25 cellular contexts compared by ENCODE assay signal in the genomic region with DNA sequence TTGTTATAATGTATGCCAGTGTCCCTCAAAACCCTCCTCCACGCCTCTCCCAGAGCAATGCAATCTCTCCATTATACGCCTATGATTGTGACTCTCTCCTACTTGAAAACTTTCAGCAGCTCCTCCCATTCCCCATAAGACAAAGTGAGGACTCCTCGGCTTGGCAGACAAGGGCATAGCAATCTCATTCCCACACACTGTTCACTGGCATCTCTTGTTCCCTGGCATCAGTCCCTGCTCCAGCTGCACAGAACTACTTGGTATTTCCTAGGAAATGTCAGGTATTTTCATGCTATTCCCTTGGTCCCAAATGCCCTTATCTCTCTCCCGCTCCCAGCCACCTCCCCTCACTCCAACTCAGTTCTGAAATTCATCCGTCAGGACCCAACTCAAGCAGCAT. TPM values are rescaled to one million over a fixed set of nuclear protein-coding genes. Genes with fewer than 3 reads are reported as not detected.
"Had no signal": no experiment of that assay in that cellular context is flagged by ENCODE, and none has a peak within 500 bp of the region (broad histone marks: within the 10 kb centered on the region; RNA-seq: fewer than 3 reads in every experiment).

No MANE protein-coding gene starts in this region.

- ATAC-seq: naive thymus-derived CD4-positive, alpha-beta T cell; natural killer cell; pancreas; right cardiac atrium; right lobe of liver; stimulated activated effector memory CD8-positive, alpha-beta T cell treated with anti-CD3 and anti-CD28 coated beads, Interleukin-12 subunit alpha, Interleukin-12 subunit beta, amount 100 ng/mL, for 72 hours; stimulated activated naive B cell treated with anti-CD40 and anti-IgM and Interleukin-4, amounts not matched to agents 10 μg/mL and 1 μg/mL and 100 μg/mL, for 72 hours had no signal

- H3K9me3 ChIP-seq: pancreas, prostate gland, right lobe of liver, stomach, thoracic aorta, thyroid gland, tibial nerve, upper lobe of left lung, vagina had no signal

- H3K9ac ChIP-seq: neural progenitor cell had no signal

- DNase-seq: naive thymus-derived CD4-positive, alpha-beta T cell; natural killer cell; pancreas; right cardiac atrium; right lobe of liver; small intestine; stimulated activated CD4-positive, alpha-beta T cell treated with anti-CD3 and anti-CD28 coated beads, Interleukin-15, amount 100 ng/mL, for 24 hours; stimulated activated CD4-positive, alpha-beta T cell treated with anti-CD3 and anti-CD28 coated beads, Interleukin-2, amount 100 ng/mL, for 24 hours; stimulated activated CD4-positive, alpha-beta T cell treated with anti-CD3 and anti-CD28 coated beads, Interleukin-2, amount 100 ng/mL, for 48 hours; stimulated activated CD4-positive, alpha-beta T cell treated with anti-CD3 and anti-CD28 coated beads, Interleukin-4, amount 100 ng/mL, for 24 hours; stimulated activated naive B cell treated with anti-CD40 and anti-IgM and Interleukin-4, amounts not matched to agents 10 μg/mL and 1 μg/mL and 100 μg/mL, for 72 hours; stimulated activated naive CD4-positive, alpha-beta T cell treated with Interleukin-2 at 50 U/mL for 16 hours; stomach; thyroid gland; trophoblast cell; upper lobe of left lung had no signal

- H3K4me3 Mint-ChIP-seq: naive thymus-derived CD4-positive, alpha-beta T cell; natural killer cell; nephron; neural progenitor cell; stimulated activated effector memory CD8-positive, alpha-beta T cell treated with anti-CD3 and anti-CD28 coated beads, Interleukin-12 subunit alpha, Interleukin-12 subunit beta, amount 100 ng/mL, for 72 hours; stimulated activated naive B cell treated with anti-CD40 and anti-IgM and Interleukin-4, amounts not matched to agents 10 μg/mL and 1 μg/mL and 100 μg/mL, for 72 hours; stimulated activated naive CD8-positive, alpha-beta T cell treated with anti-CD3 and anti-CD28 coated beads, Interleukin-15, Interleukin-2, amounts not matched to agents 100 ng/mL and 50 ng/mL, for 24 hours had no signal

- FAIRE-seq: pancreas, small intestine had no signal

- H3K27ac Mint-ChIP-seq: naive thymus-derived CD4-positive, alpha-beta T cell; natural killer cell; nephron; neural progenitor cell; stimulated activated effector memory CD8-positive, alpha-beta T cell treated with anti-CD3 and anti-CD28 coated beads, Interleukin-12 subunit alpha, Interleukin-12 subunit beta, amount 100 ng/mL, for 72 hours; stimulated activated naive B cell treated with anti-CD40 and anti-IgM and Interleukin-4, amounts not matched to agents 10 μg/mL and 1 μg/mL and 100 μg/mL, for 72 hours; stimulated activated naive CD8-positive, alpha-beta T cell treated with anti-CD3 and anti-CD28 coated beads, Interleukin-15, Interleukin-2, amounts not matched to agents 100 ng/mL and 50 ng/mL, for 24 hours had no signal

- H3K27me3 ChIP-seq: neural progenitor cell, pancreas, right lobe of liver, stomach, thyroid gland, tibial nerve, upper lobe of left lung, vagina had no signal

- H3K4me2 ChIP-seq: neural progenitor cell had no signal

- H3K4me1 Mint-ChIP-seq: natural killer cell; stimulated activated naive B cell treated with anti-CD40 and anti-IgM and Interleukin-4, amounts not matched to agents 10 μg/mL and 1 μg/mL and 100 μg/mL, for 72 hours had no signal

- H3K4me3 ChIP-seq: neural progenitor cell, pancreas, prostate gland, right lobe of liver, stomach, thoracic aorta, thyroid gland, tibial nerve, upper lobe of left lung, vagina had no signal

- H3K36me3 Mint-ChIP-seq: naive thymus-derived CD4-positive, alpha-beta T cell; natural killer cell; neural progenitor cell; stimulated activated effector memory CD8-positive, alpha-beta T cell treated with anti-CD3 and anti-CD28 coated beads, Interleukin-12 subunit alpha, Interleukin-12 subunit beta, amount 100 ng/mL, for 72 hours; stimulated activated naive B cell treated with anti-CD40 and anti-IgM and Interleukin-4, amounts not matched to agents 10 μg/mL and 1 μg/mL and 100 μg/mL, for 72 hours had no signal

- H3K4me1 ChIP-seq: pancreas, prostate gland, right lobe of liver, upper lobe of left lung had no signal

- H3K36me3 ChIP-seq: neural progenitor cell, pancreas, prostate gland, right lobe of liver, stomach, thoracic aorta, thyroid gland, tibial nerve, upper lobe of left lung, vagina had no signal

- H3K27ac ChIP-seq: neural progenitor cell, pancreas, prostate gland, right lobe of liver, stomach, thoracic aorta, thyroid gland, tibial nerve, upper lobe of left lung, vagina had no signal

- H2AFZ ChIP-seq: neural progenitor cell had no signal

- H3K9me3 Mint-ChIP-seq: natural killer cell; nephron; neural progenitor cell; stimulated activated effector memory CD8-positive, alpha-beta T cell treated with anti-CD3 and anti-CD28 coated beads, Interleukin-12 subunit alpha, Interleukin-12 subunit beta, amount 100 ng/mL, for 72 hours; stimulated activated naive B cell treated with anti-CD40 and anti-IgM and Interleukin-4, amounts not matched to agents 10 μg/mL and 1 μg/mL and 100 μg/mL, for 72 hours; stimulated activated naive CD8-positive, alpha-beta T cell treated with anti-CD3 and anti-CD28 coated beads, Interleukin-15, Interleukin-2, amounts not matched to agents 100 ng/mL and 50 ng/mL, for 24 hours had no signal

RNA-seq across cellular contexts. Expression of gene TMPRSS5, which starts 28.5 kb away (rescaled TPM):
- total RNA-seq: renal cortical epithelial cell, vagina had no signal
- polyA plus RNA-seq: naive thymus-derived CD4-positive, alpha-beta T cell had no signal
